ENCODE assay signal across 13 cellular contexts in genomic region chr14:91038439-91038838, GRCh38.
DNase-seq lines count a peak whose midpoint lies in the region; ATAC-seq and TF ChIP-seq lines count a peak whose summit lies in the region.
"Had no signal": no experiment of that assay in that cellular context is flagged by ENCODE, and none has a peak within 500 bp of the region (broad histone marks: within the 10 kb centered on the region; RNA-seq: fewer than 3 reads in every experiment).

No MANE protein-coding gene starts in this region.

- H3K27ac ChIP-seq in RWPE2 (ENCODE audit: poor library complexity, severe bottlenecking) = no peak overlapping the region
- H3K27ac ChIP-seq: body of pancreas, heart right ventricle, neural progenitor cell, testis had no signal

- no peak overlapping the region for H3K4me3 ChIP-seq in RWPE2 (ENCODE audit: severe bottlenecking)
- H3K4me3 ChIP-seq: body of pancreas, heart right ventricle, neural progenitor cell, testis had no signal

- no peaks in the 10 kb centered on the region for H3K36me3 ChIP-seq in RWPE2 (ENCODE audit: low read depth)
- H3K36me3 ChIP-seq: heart right ventricle, neural progenitor cell had no signal

- no peaks in the 10 kb centered on the region for H3K27me3 ChIP-seq in RWPE2 (ENCODE audit: insufficient read depth, poor library complexity, severe bottlenecking)
- H3K27me3 ChIP-seq: body of pancreas, heart right ventricle, neural progenitor cell, testis had no signal

- H3K4me1 ChIP-seq in RWPE2 (ENCODE audit: insufficient read depth, poor library complexity, severe bottlenecking) = no peaks in the 10 kb centered on the region
- H3K4me1 ChIP-seq: body of pancreas, testis had no signal

- TF ChIP-seq CTCF in RWPE2 (IDR thresholded peaks at IDR 0.05; ENCODE audit: poor library complexity, severe bottlenecking) = no peak

- no peaks in the 10 kb centered on the region for H3K9me3 ChIP-seq in RWPE2 (ENCODE audit: severe bottlenecking)
- H3K9me3 ChIP-seq: body of pancreas, heart right ventricle, testis had no signal

- ATAC-seq in activated CD4-positive, CD25-positive, alpha-beta regulatory T cell treated with anti-CD3 and anti-CD28 coated beads, Interleukin-2, amount 50 U/mL, for 24 hours = peak; percentile 58 to 61
- ATAC-seq in RWPE2 (ENCODE audit: low read depth) (peak; percentile 54; the same call in 2 of the 3 replicates), GM21381 (IDR thresholded peaks at IDR 0.05; ENCODE audit: unreplicated experiment) (no peak)
- peak; percentile 40 for ATAC-seq in stimulated activated naive CD8-positive, alpha-beta T cell treated with anti-CD3 and anti-CD28 coated beads, Interleukin-15, Interleukin-2, amounts not matched to agents 100 U/mL and 50 U/mL, for 24 hours
- ATAC-seq: body of pancreas, heart right ventricle had no signal

- no peak for DNase-seq in activated CD4-positive, CD25-positive, alpha-beta regulatory T cell treated with anti-CD3 and anti-CD28 coated beads, Interleukin-2, amount 50 U/mL, for 72 hours
- no peak for DNase-seq in RWPE2 (ENCODE audit: low spot score)
- DNase-seq in fibroblast of the conjunctiva (ENCODE audit: low read depth) = peak; percentile 4
- no peak for DNase-seq in stimulated activated naive CD8-positive, alpha-beta T cell treated with anti-CD3 and anti-CD28 coated beads, Interleukin-15, Interleukin-2, amounts not matched to agents 100 U/mL and 50 U/mL, for 24 hours
- DNase-seq in islet precursor cell = no peak
- DNase-seq in stimulated activated naive CD4-positive, alpha-beta T cell treated with Interleukin-2 at 50 U/mL for 16 hours (lab: John Stamatoyannopoulos, UW) = no peak
- DNase-seq: body of pancreas, heart right ventricle, Karpas-422, testis had no signal
